Comparison of ENCODE assay signal across 35 cellular contexts in the genomic region with DNA sequence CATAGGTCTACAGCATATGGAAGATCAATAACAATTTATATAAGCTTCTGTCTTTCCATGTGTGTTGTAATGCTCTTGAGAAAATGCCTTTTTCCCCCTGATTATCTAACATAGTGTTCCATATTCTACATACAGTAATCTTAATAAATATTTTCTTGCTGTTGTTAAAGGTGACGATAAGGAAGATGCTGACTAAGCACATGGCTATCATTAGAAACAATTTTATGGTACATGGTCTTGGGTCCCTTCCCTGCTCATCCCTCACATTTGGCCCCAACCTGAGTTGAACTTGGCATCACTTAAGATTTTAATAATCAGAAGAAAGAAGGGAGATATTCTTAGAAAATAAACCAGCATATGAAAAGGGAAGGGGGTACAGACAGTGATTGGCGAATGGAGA.
"Had no signal": no experiment of that assay in that cellular context is flagged by ENCODE, and none has a peak within 500 bp of the region (broad histone marks: within the 10 kb centered on the region; RNA-seq: fewer than 3 reads in every experiment).

No MANE protein-coding gene starts in this region.

- DNase-seq: activated B cell treated with CpG ODN at 0.5 μM for 24 hours; activated CD4-positive, alpha-beta memory T cell treated with anti-CD3 and anti-CD28 coated beads for 36 hours; activated CD4-positive, alpha-beta T cell treated with anti-CD3 and anti-CD28 coated beads for 4 hours; activated CD4-positive, alpha-beta T cell treated with anti-CD3 and anti-CD28 coated beads, Interleukin-2, amount 10 ng/mL, durations not matched to agents 24 days and 14 days; activated CD4-positive, alpha-beta T cell treated with anti-CD3 and anti-CD28 coated beads, Interleukin-2, amount 50 U/mL, for 1 hour; activated CD4-positive, alpha-beta T cell treated with anti-CD3 and anti-CD28 coated beads, Interleukin-2, amount 50 U/mL, for 4 hours; activated CD4-positive, CD25-positive, alpha-beta regulatory T cell treated with anti-CD3 and anti-CD28 coated beads, Interleukin-2, amount 50 U/mL, for 72 hours; activated CD8-positive, alpha-beta memory T cell treated with anti-CD3 and anti-CD28 coated beads, Interleukin-2, amount 50 U/mL, for 4 hours; activated CD8-positive, alpha-beta T cell treated with anti-CD3 and anti-CD28 coated beads for 36 hours; activated effector memory CD4-positive, alpha-beta T cell treated with anti-CD3 and anti-CD28 coated beads, Interleukin-2, amount 50 U/mL, for 16 hours; activated gamma-delta T cell treated with Interleukin-2 at 50 U/mL for 16 hours; activated naive CD4-positive, alpha-beta T cell; activated naive CD4-positive, alpha-beta T cell treated with anti-CD3 and anti-CD28 coated beads for 36 hours; activated naive CD4-positive, alpha-beta T cell treated with anti-CD3 and anti-CD28 coated beads, Interleukin-2, amount 50 U/mL, for 16 hours; activated naive CD8-positive, alpha-beta T cell treated with anti-CD3 and anti-CD28 coated beads for 36 hours; activated T-cell treated with anti-CD3 and anti-CD28 coated beads for 4 hours; activated T-cell treated with anti-CD3 and anti-CD28 coated beads, Interleukin-2, amount 50 U/mL, for 1 hour; activated T-cell treated with anti-CD3 and anti-CD28 coated beads, Interleukin-2, amount 50 U/mL, for 4 hours; activated T-cell treated with anti-CD3 and anti-CD28 coated beads, Interleukin-2, amount 50 U/mL, for 72 hours; adrenal gland; amniotic stem cell; aorta; body of pancreas; brain microvascular endothelial cell; central memory CD4-positive, alpha-beta T cell; T-helper 2 cell; T-helper 9 cell had no signal

- H3K27me3 ChIP-seq: adrenal gland, body of pancreas, brain microvascular endothelial cell, breast epithelium had no signal

- H3K27me3 Mint-ChIP-seq: activated B cell treated with CpG ODN at 0.5 μM for 24 hours; activated CD4-positive, alpha-beta memory T cell treated with anti-CD3 and anti-CD28 coated beads for 36 hours; activated CD4-positive, alpha-beta T cell treated with anti-CD3 and anti-CD28 coated beads, Interleukin-2, amount 10 ng/mL, durations not matched to agents 24 days and 14 days; activated CD8-positive, alpha-beta T cell treated with anti-CD3 and anti-CD28 coated beads for 36 hours; activated naive CD8-positive, alpha-beta T cell treated with anti-CD3 and anti-CD28 coated beads for 36 hours; activated T-helper 17 cell treated with anti-CD3 and anti-CD28 coated beads, Interleukin-2, amount 50 U/mL, for 72 hours had no signal

- H3K9me3 ChIP-seq: adrenal gland, body of pancreas, breast epithelium had no signal

- H3K36me3 Mint-ChIP-seq: activated CD4-positive, alpha-beta memory T cell treated with anti-CD3 and anti-CD28 coated beads for 36 hours; activated naive CD4-positive, alpha-beta T cell treated with anti-CD3 and anti-CD28 coated beads, Interleukin-2, amount 50 U/mL, for 72 hours; activated naive CD8-positive, alpha-beta T cell treated with anti-CD3 and anti-CD28 coated beads for 36 hours had no signal

- H3K4me3 ChIP-seq: adrenal gland, body of pancreas, breast epithelium had no signal

- H3K4me1 Mint-ChIP-seq: activated B cell treated with CpG ODN at 0.5 μM for 24 hours; activated CD4-positive, alpha-beta T cell treated with anti-CD3 and anti-CD28 coated beads, Interleukin-2, amount 10 ng/mL, durations not matched to agents 24 days and 14 days; activated naive CD8-positive, alpha-beta T cell treated with anti-CD3 and anti-CD28 coated beads for 36 hours; activated T-helper 17 cell treated with anti-CD3 and anti-CD28 coated beads, Interleukin-2, amount 50 U/mL, for 72 hours had no signal

- ATAC-seq: activated CD8-positive, alpha-beta T cell treated with anti-CD3 and anti-CD28 coated beads for 36 hours; activated naive CD4-positive, alpha-beta T cell treated with anti-CD3 and anti-CD28 coated beads, Interleukin-2, amount 50 U/mL, for 72 hours; activated T-cell treated with anti-CD3 and anti-CD28 coated beads, Interleukin-2, amount 50 U/mL, for 4 hours; activated T-cell treated with anti-CD3 and anti-CD28 coated beads, Interleukin-2, amount 50 U/mL, for 72 hours; activated T-helper 17 cell treated with anti-CD3 and anti-CD28 coated beads, Interleukin-2, amount 50 U/mL, for 72 hours had no signal

- H3K27ac ChIP-seq: adrenal gland, brain microvascular endothelial cell, breast epithelium, VCaP had no signal

- H3K4me1 ChIP-seq: adrenal gland, body of pancreas, breast epithelium had no signal

- FAIRE-seq: astrocyte, TTC549 had no signal

- H3K36me3 ChIP-seq: adrenal gland, brain microvascular endothelial cell, breast epithelium had no signal

- H3K4me3 Mint-ChIP-seq: activated B cell treated with CpG ODN at 0.5 μM for 24 hours; activated CD4-positive, alpha-beta memory T cell treated with anti-CD3 and anti-CD28 coated beads for 36 hours; activated CD4-positive, alpha-beta T cell treated with anti-CD3 and anti-CD28 coated beads, Interleukin-2, amount 10 ng/mL, durations not matched to agents 24 days and 14 days; activated CD8-positive, alpha-beta T cell treated with anti-CD3 and anti-CD28 coated beads for 36 hours; activated naive CD4-positive, alpha-beta T cell treated with anti-CD3 and anti-CD28 coated beads for 36 hours; activated naive CD8-positive, alpha-beta T cell treated with anti-CD3 and anti-CD28 coated beads for 36 hours; activated T-cell treated with anti-CD3 and anti-CD28 coated beads, Interleukin-2, amount 50 U/mL, for 4 hours; activated T-cell treated with anti-CD3 and anti-CD28 coated beads, Interleukin-2, amount 50 U/mL, for 72 hours; activated T-helper 1 cell treated with anti-CD3 and anti-CD28 coated beads, Interleukin-12 subunit alpha, Interleukin-12 subunit beta, Interleukin-2, Interleukin-4 antibody, amounts not matched to agents 30 ng/mL and 10 ng/mL and 1 ng/mL, durations not matched to agents 14 hours and 24 hours and 36 hours; activated T-helper 17 cell treated with anti-CD3 and anti-CD28 coated beads, Interleukin-2, amount 50 U/mL, for 72 hours; T-helper 2 cell treated with Interferon-gamma antibody and Interleukin-4, amounts not matched to agents 5 μg/mL and 100 μg/mL, for 36 hours had no signal

- H3K9me3 Mint-ChIP-seq: activated B cell treated with CpG ODN at 0.5 μM for 24 hours; activated CD4-positive, alpha-beta memory T cell treated with anti-CD3 and anti-CD28 coated beads for 36 hours; activated CD4-positive, alpha-beta T cell treated with anti-CD3 and anti-CD28 coated beads, Interleukin-2, amount 10 ng/mL, durations not matched to agents 24 days and 14 days; activated T-cell treated with anti-CD3 and anti-CD28 coated beads, Interleukin-2, amount 50 U/mL, for 4 hours; activated T-cell treated with anti-CD3 and anti-CD28 coated beads, Interleukin-2, amount 50 U/mL, for 72 hours; activated T-helper 1 cell treated with anti-CD3 and anti-CD28 coated beads, Interleukin-12 subunit alpha, Interleukin-12 subunit beta, Interleukin-2, Interleukin-4 antibody, amounts not matched to agents 30 ng/mL and 10 ng/mL and 1 ng/mL, durations not matched to agents 14 hours and 24 hours and 36 hours; activated T-helper 17 cell treated with anti-CD3 and anti-CD28 coated beads, Interleukin-2, amount 50 U/mL, for 72 hours had no signal

- H3K27ac Mint-ChIP-seq: activated B cell treated with CpG ODN at 0.5 μM for 24 hours; activated CD4-positive, alpha-beta memory T cell treated with anti-CD3 and anti-CD28 coated beads for 36 hours; activated CD4-positive, alpha-beta T cell treated with anti-CD3 and anti-CD28 coated beads, Interleukin-2, amount 10 ng/mL, durations not matched to agents 24 days and 14 days; activated CD8-positive, alpha-beta T cell treated with anti-CD3 and anti-CD28 coated beads for 36 hours; activated naive CD4-positive, alpha-beta T cell treated with anti-CD3 and anti-CD28 coated beads for 36 hours; activated naive CD4-positive, alpha-beta T cell treated with anti-CD3 and anti-CD28 coated beads, Interleukin-2, amount 50 U/mL, for 72 hours; activated naive CD8-positive, alpha-beta T cell treated with anti-CD3 and anti-CD28 coated beads for 36 hours; activated T-cell treated with anti-CD3 and anti-CD28 coated beads, Interleukin-2, amount 50 U/mL, for 72 hours; activated T-helper 1 cell treated with anti-CD3 and anti-CD28 coated beads, Interleukin-12 subunit alpha, Interleukin-12 subunit beta, Interleukin-2, Interleukin-4 antibody, amounts not matched to agents 30 ng/mL and 10 ng/mL and 1 ng/mL, durations not matched to agents 14 hours and 24 hours and 36 hours; activated T-helper 17 cell treated with anti-CD3 and anti-CD28 coated beads, Interleukin-2, amount 50 U/mL, for 72 hours; T-helper 2 cell treated with Interferon-gamma antibody and Interleukin-4, amounts not matched to agents 5 μg/mL and 100 μg/mL, for 36 hours had no signal
